ENCODE assay signal across 1 cellular context in genomic region chr12:55828357-55828756, GRCh38.
TF ChIP-seq lines count a peak whose summit lies in the region.

No MANE protein-coding gene starts in this region.

TF ChIP-seq in HepG2, 621 proteins besides CTCF, POLR2A, EP300 and RAD21:
- no peak for TF ChIP-seq NONO (IDR thresholded peaks at IDR 0.05)
- no peak for TF ChIP-seq NONO (CRISPR knock-in tag; conservative IDR thresholded peaks at IDR 0.05)
- TF ChIP-seq ZNF891 (CRISPR knock-in tag; IDR thresholded peaks at IDR 0.05) = no peak
- TF ChIP-seq, protein P1, sequence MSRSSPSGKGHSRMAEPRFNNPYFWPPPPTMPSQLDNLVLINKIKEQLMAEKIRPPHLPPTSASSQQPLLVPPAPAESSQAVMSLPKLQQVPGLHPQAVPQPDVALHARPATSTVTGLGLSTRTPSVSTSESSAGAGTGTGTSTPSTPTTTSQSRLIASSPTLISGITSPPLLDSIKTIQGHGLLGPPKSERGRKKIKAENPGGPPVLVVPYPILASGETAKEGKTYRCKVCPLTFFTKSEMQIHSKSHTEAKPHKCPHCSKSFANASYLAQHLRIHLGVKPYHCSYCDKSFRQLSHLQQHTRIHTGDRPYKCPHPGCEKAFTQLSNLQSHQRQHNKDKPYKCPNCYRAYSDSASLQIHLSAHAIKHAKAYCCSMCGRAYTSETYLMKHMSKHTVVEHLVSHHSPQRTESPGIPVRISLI (CRISPR knock-in tag; IDR thresholded peaks at IDR 0.05; ENCODE audit: borderline replicate concordance) = no peak
- TF ChIP-seq SP1 (IDR thresholded peaks at IDR 0.05) = no peak
- no peak for TF ChIP-seq SP1 (CRISPR knock-in tag; IDR thresholded peaks at IDR 0.05)
- TF ChIP-seq ZNF20 (CRISPR knock-in tag; IDR thresholded peaks at IDR 0.05) = no peak
- no peak for TF ChIP-seq LRRFIP1 (CRISPR knock-in tag; conservative IDR thresholded peaks at IDR 0.05)
- TF ChIP-seq NR3C1 (CRISPR knock-in tag; IDR thresholded peaks at IDR 0.05) = no peak
- no peak for TF ChIP-seq ZNF772 (CRISPR knock-in tag; IDR thresholded peaks at IDR 0.05)
